In the genomic region with DNA sequence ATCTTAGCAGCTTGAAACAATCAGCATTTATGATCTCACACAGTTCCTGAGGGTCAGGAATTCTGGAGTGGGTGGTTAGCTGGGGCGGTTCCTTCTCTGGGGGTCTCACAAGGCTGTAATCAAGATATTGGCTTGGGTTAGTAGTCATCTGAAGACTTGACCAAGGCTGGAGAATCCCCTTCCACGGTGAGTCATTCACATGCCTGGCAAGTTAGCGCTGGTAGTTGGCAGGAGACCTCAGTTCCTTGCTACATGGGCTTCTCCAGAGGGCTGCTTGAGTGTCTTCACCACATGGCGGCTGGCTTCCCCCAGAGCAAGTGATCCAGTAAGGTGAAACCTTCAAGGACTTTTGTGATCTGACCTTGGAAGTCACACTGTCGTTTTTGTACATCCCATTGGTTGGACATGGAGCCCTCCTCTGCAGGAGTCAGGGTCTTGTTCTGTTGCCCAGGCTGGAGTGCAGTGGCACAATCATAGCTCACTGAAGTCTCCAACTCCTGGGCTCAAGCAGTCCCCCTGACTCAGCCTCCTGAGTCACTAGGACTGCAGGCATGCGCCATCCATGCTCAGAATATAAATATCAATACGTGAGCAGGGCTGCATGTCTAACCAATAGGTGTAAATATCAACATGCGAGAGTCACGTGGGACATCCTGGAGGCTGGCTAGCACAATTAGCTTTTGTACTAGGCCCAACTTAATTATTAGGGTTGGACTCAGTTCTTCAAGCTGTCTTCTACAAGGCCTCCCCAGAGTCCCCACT, we compare ENCODE assay signal across 12 cellular contexts. TPM values are rescaled to one million over a fixed set of nuclear protein-coding genes. Genes with fewer than 3 reads are reported as not detected.
A peak's percentile ranks its signal among the peaks of the same experiment; 100 is the strongest.
DNase-seq lines count a peak whose midpoint lies in the region; ATAC-seq and TF ChIP-seq lines count a peak whose summit lies in the region.
"Had no signal": no experiment of that assay in that cellular context is flagged by ENCODE, and none has a peak within 500 bp of the region (broad histone marks: within the 10 kb centered on the region; RNA-seq: fewer than 3 reads in every experiment).

No MANE protein-coding gene starts in this region.

- TF ChIP-seq CTCF in RWPE1 (conservative IDR thresholded peaks at IDR 0.05; ENCODE audit: low read depth) (no peak), epithelial cell of proximal tubule (conservative IDR thresholded peaks at IDR 0.05; ENCODE audit: low read depth, low read length) (no peak)

- DNase-seq in GM04503 (ENCODE audit: low read depth) (peak; percentile 69), RWPE1 (ENCODE audit: low spot score) (peak; percentile 52), epithelial cell of proximal tubule (ENCODE audit: low read depth) (peak; percentile 76), renal cortical epithelial cell (ENCODE audit: low read depth) (peak; percentile 87), inferior parietal cortex (ENCODE audit: extremely low spot score) (no peak)
- DNase-seq in stimulated activated CD4-positive, alpha-beta T cell treated with anti-CD3 and anti-CD28 coated beads, Interleukin-2, amount 100 ng/mL, for 48 hours, result no peak
- DNase-seq: body of pancreas; GDM1; hippocampal formation; stimulated activated naive CD4-positive, alpha-beta T cell treated with Interleukin-2 at 50 U/mL for 16 hours had no signal

- CTCF ChIA-PET in RWPE1 (lab: Yijun Ruan, JAX), result interaction anchor here (0.6 to 0.7 kb wide), 4 partner anchors 11 to 1400 kb away, joined by 3 to 6 read pairs (median 4); no protein-coding TSS in a partner anchor

- ATAC-seq in GM21576 (IDR thresholded peaks at IDR 0.05; ENCODE audit: unreplicated experiment) (no peak), GM19452 (IDR thresholded peaks at IDR 0.05; ENCODE audit: unreplicated experiment) (no peak)
- ATAC-seq: body of pancreas had no signal

- H3K4me3 ChIP-seq in epithelial cell of proximal tubule (ENCODE audit: low read depth, low read length), result no peak overlapping the region
- H3K4me3 ChIP-seq: body of pancreas had no signal

- peak overlapping the region; percentile 66 for H3K27ac ChIP-seq in RWPE1
- H3K27ac ChIP-seq: body of pancreas had no signal

- POLR2A ChIA-PET in RWPE1 (lab: Yijun Ruan, JAX; ENCODE audit: low non-redundant PET), result no interaction called here

RNA-seq across cellular contexts. Expression of a gene that starts 7.2 kb away (rescaled TPM):
- total RNA-seq in epithelial cell of proximal tubule, result 67.2 and 72.3 TPM in 2 replicates
- 77.6 and 109 TPM in 2 replicates for total RNA-seq in renal cortical epithelial cell

RNA-seq across cellular contexts. Expression of a gene that starts 15.3 kb away (rescaled TPM):
- total RNA-seq in epithelial cell of proximal tubule, result 140 and 153 TPM in 2 replicates
- 213 and 372 TPM in 2 replicates for total RNA-seq in renal cortical epithelial cell

RNA-seq across cellular contexts. Expression of a gene that starts 34.6 kb away (rescaled TPM):
- total RNA-seq in epithelial cell of proximal tubule, result 40.1 and 48.5 TPM in 2 replicates
- total RNA-seq in renal cortical epithelial cell, result 47.8 and 76.3 TPM in 2 replicates

Comparison
In these comparisons a context has a peak if more than half of its experiments do, and no peak if none do; other contexts are left out.
1. DNase-seq: peak in GM04503 (single experiment), RWPE1 (single experiment), epithelial cell of proximal tubule (single experiment) and renal cortical epithelial cell (single experiment); none in inferior parietal cortex (single experiment) and stimulated activated CD4-positive, alpha-beta T cell treated with anti-CD3 and anti-CD28 coated beads, Interleukin-2, amount 100 ng/mL, for 48 hours (0 of 2).